12 cellular contexts compared by ENCODE assay signal in genomic region chr7:2036786-2037185, GRCh38.
A peak's percentile ranks its signal among the peaks of the same experiment; 100 is the strongest.
DNase-seq lines count a peak whose midpoint lies in the region; ATAC-seq and TF ChIP-seq lines count a peak whose summit lies in the region.
"Had no signal": no experiment of that assay in that cellular context is flagged by ENCODE, and none has a peak within 500 bp of the region (broad histone marks: within the 10 kb centered on the region; RNA-seq: fewer than 3 reads in every experiment).

No MANE protein-coding gene starts in this region.

- H3K27me3 Mint-ChIP-seq in activated T-helper 17 cell treated with anti-CD3 and anti-CD28 coated beads, Interleukin-2, amount 50 U/mL, for 72 hours = no peaks in the 10 kb centered on the region
- H3K27me3 Mint-ChIP-seq in stimulated activated memory B cell treated with anti-CD40 and anti-IgM and Interleukin-4, amounts not matched to agents 10 μg/mL and 1 μg/mL and 100 μg/mL, for 72 hours = no peaks in the 10 kb centered on the region

- H3K4me1 Mint-ChIP-seq in activated T-helper 17 cell treated with anti-CD3 and anti-CD28 coated beads, Interleukin-2, amount 50 U/mL, for 72 hours = peaks cover 26% of the 10 kb centered on the region
- peaks cover 74% of the 10 kb centered on the region for H3K4me1 Mint-ChIP-seq in stimulated activated memory B cell treated with anti-CD40 and anti-IgM and Interleukin-4, amounts not matched to agents 10 μg/mL and 1 μg/mL and 100 μg/mL, for 72 hours

- H3K4me1 ChIP-seq in left lung = peaks cover 0 to 5% of the 10 kb centered on the region in 2 donors
- H3K4me1 ChIP-seq: breast epithelium had no signal

- H3K27ac ChIP-seq in left lung = no peak overlapping the region

- H3K36me3 ChIP-seq in H7 (replicated peaks; ENCODE audit: control insufficient read depth, insufficient read depth, low read length) (no peaks in the 10 kb centered on the region), left lung (no peaks in the 10 kb centered on the region)
- H3K36me3 ChIP-seq: breast epithelium, tibial nerve had no signal

- H3K27me3 ChIP-seq in H7 (ENCODE audit: control insufficient read depth, insufficient read depth, low read length) = no peaks in the 10 kb centered on the region
- H3K27me3 ChIP-seq in left lung = no peaks in the 10 kb centered on the region
- H3K27me3 ChIP-seq: breast epithelium, tibial nerve had no signal

- H3K9me3 Mint-ChIP-seq in activated T-helper 17 cell treated with anti-CD3 and anti-CD28 coated beads, Interleukin-2, amount 50 U/mL, for 72 hours = no peaks in the 10 kb centered on the region
- no peaks in the 10 kb centered on the region for H3K9me3 Mint-ChIP-seq in stimulated activated memory B cell treated with anti-CD40 and anti-IgM and Interleukin-4, amounts not matched to agents 10 μg/mL and 1 μg/mL and 100 μg/mL, for 72 hours

- intact Hi-C loops in left lung (cut with DNase I) = no loop called here

- H3K4me3 ChIP-seq in H7 (ENCODE audit: insufficient read depth, low read depth, low read length) (no peak overlapping the region), left lung (no peak overlapping the region)

- no peaks in the 10 kb centered on the region for H3K36me3 Mint-ChIP-seq in activated T-helper 17 cell treated with anti-CD3 and anti-CD28 coated beads, Interleukin-2, amount 50 U/mL, for 72 hours (ENCODE audit: low read depth)
- H3K36me3 Mint-ChIP-seq in stimulated activated memory B cell treated with anti-CD40 and anti-IgM and Interleukin-4, amounts not matched to agents 10 μg/mL and 1 μg/mL and 100 μg/mL, for 72 hours = peaks cover 42% of the 10 kb centered on the region

- peak overlapping the region; percentile 75 for H3K4me3 Mint-ChIP-seq in activated T-helper 17 cell treated with anti-CD3 and anti-CD28 coated beads, Interleukin-2, amount 50 U/mL, for 72 hours
- H3K4me3 Mint-ChIP-seq in stimulated activated memory B cell treated with anti-CD40 and anti-IgM and Interleukin-4, amounts not matched to agents 10 μg/mL and 1 μg/mL and 100 μg/mL, for 72 hours = no peak overlapping the region

- no peak overlapping the region for H3K27ac Mint-ChIP-seq in activated T-helper 17 cell treated with anti-CD3 and anti-CD28 coated beads, Interleukin-2, amount 50 U/mL, for 72 hours
- peak overlapping the region; percentile 91 for H3K27ac Mint-ChIP-seq in stimulated activated memory B cell treated with anti-CD40 and anti-IgM and Interleukin-4, amounts not matched to agents 10 μg/mL and 1 μg/mL and 100 μg/mL, for 72 hours

- no peaks in the 10 kb centered on the region for H3K9me3 ChIP-seq in left lung
- H3K9me3 ChIP-seq: breast epithelium, tibial nerve had no signal

- DNase-seq in H7 (peak; percentile 43), left lung (peak; percentile 27 to 68), H4 (ENCODE audit: low spot score) (no peak), KG1 (lab: John Stamatoyannopoulos, UW) (no peak)
- DNase-seq: mesendoderm, NCI-H2107, SHP77 treated with DMSO at 0.1 percent for 48 hours had no signal

- ATAC-seq in activated T-helper 17 cell treated with anti-CD3 and anti-CD28 coated beads, Interleukin-2, amount 50 U/mL, for 72 hours (replicated peaks) = no peak
- ATAC-seq in left lung (no peak), GM18511 (IDR thresholded peaks at IDR 0.05; ENCODE audit: unreplicated experiment) (no peak)
- no peak for ATAC-seq in stimulated activated memory B cell treated with anti-CD40 and anti-IgM and Interleukin-4, amounts not matched to agents 10 μg/mL and 1 μg/mL and 100 μg/mL, for 72 hours

- no peak for TF ChIP-seq CTCF in left lung (IDR thresholded peaks at IDR 0.05)

Comparison
In these comparisons a context has a peak if more than half of its experiments do, and no peak if none do; other contexts are left out.
1. DNase-seq: peak in H7 (single experiment) and left lung (2 of 2); none in H4 (single experiment) and KG1 (single experiment).